5 cellular contexts compared by ENCODE assay signal in genomic region chr5:171642894-171643293, GRCh38.
"Had no signal": no experiment of that assay in that cellular context is flagged by ENCODE, and none has a peak within 500 bp of the region (broad histone marks: within the 10 kb centered on the region; RNA-seq: fewer than 3 reads in every experiment).

No MANE protein-coding gene starts in this region.

- H3K4me3 ChIP-seq: GM23338 had no signal

- H3K4me3 Mint-ChIP-seq: GM23338, H9 had no signal

- ATAC-seq: GM23338 had no signal

- H3K27ac Mint-ChIP-seq: GM23338, H9 had no signal

- H3K9me3 Mint-ChIP-seq: GM23338, H9 had no signal

- H3K4me2 ChIP-seq: GM23338 had no signal

- DNase-seq: H9, HCEC 1CT, IMR-90, KBM-7 had no signal
